In genomic region chr18:25283769-25284168, GRCh38 we compare ENCODE assay signal across 27 cellular contexts.
DNase-seq lines count a peak whose midpoint lies in the region; ATAC-seq and TF ChIP-seq lines count a peak whose summit lies in the region.
"Had no signal": no experiment of that assay in that cellular context is flagged by ENCODE, and none has a peak within 500 bp of the region (broad histone marks: within the 10 kb centered on the region; RNA-seq: fewer than 3 reads in every experiment).

No MANE protein-coding gene starts in this region.

- H3K9ac ChIP-seq in mammary epithelial cell (ENCODE audit: insufficient read depth, low read length): no peak overlapping the region

- no peaks in the 10 kb centered on the region for H3K9me3 Mint-ChIP-seq in stimulated activated naive B cell treated with anti-CD40 and anti-IgM and Interleukin-4, amounts not matched to agents 10 μg/mL and 1 μg/mL and 100 μg/mL, for 72 hours
- H3K9me3 Mint-ChIP-seq: activated naive CD4-positive, alpha-beta T cell treated with anti-CD3 and anti-CD28 coated beads, Interleukin-2, amount 50 U/mL, for 72 hours; activated T-helper 17 cell treated with anti-CD3 and anti-CD28 coated beads, Interleukin-2, amount 50 U/mL, for 72 hours; nephron progenitor cell; type B pancreatic cell had no signal

- H3K36me3 Mint-ChIP-seq in stimulated activated naive B cell treated with anti-CD40 and anti-IgM and Interleukin-4, amounts not matched to agents 10 μg/mL and 1 μg/mL and 100 μg/mL, for 72 hours: no peaks in the 10 kb centered on the region
- H3K36me3 Mint-ChIP-seq: activated naive CD4-positive, alpha-beta T cell treated with anti-CD3 and anti-CD28 coated beads, Interleukin-2, amount 50 U/mL, for 72 hours; type B pancreatic cell had no signal

- BruUV-seq in mammary epithelial cell (replicated peaks; lab: Mats Ljungman, UMichigan): no TSS peak

- no peaks in the 10 kb centered on the region for H4K20me1 ChIP-seq in mammary epithelial cell (ENCODE audit: insufficient read depth, low read length)

- peak overlapping the region; percentile 66 to 79 for H3K27ac ChIP-seq in breast epithelium
- H3K27ac ChIP-seq in mammary epithelial cell (ENCODE audit: insufficient read depth, low read depth, low read length): no peak overlapping the region
- peak overlapping the region in 11 of 21 experiments; percentile 3 to 80 (median 43) for H3K27ac ChIP-seq in skin epidermis
- peak overlapping the region in 2 of 4 donors; percentile 35 to 49 for H3K27ac ChIP-seq in sigmoid colon
- H3K27ac ChIP-seq: ascending aorta, Peyer's patch, SK-N-MC, stomach, VCaP had no signal

- TF ChIP-seq EP300 in sigmoid colon (IDR thresholded peaks at IDR 0.05): no peak

- 13% methylated on average over 2 of the region's 2 CpGs for WGBS in mammary epithelial cell (ENCODE audit: low coverage, missing lambda C conversion rate)
- WGBS in sigmoid colon, 2 donors: 64 to 73% methylated on average over 2 of the region's 2 CpGs

- peaks cover 7 to 9% of the 10 kb centered on the region in 2 donors for H3K27me3 Mint-ChIP-seq in stimulated activated naive B cell treated with anti-CD40 and anti-IgM and Interleukin-4, amounts not matched to agents 10 μg/mL and 1 μg/mL and 100 μg/mL, for 72 hours
- H3K27me3 Mint-ChIP-seq: type B pancreatic cell had no signal

- H3K27me3 ChIP-seq in breast epithelium: no peaks in the 10 kb centered on the region
- peaks cover 4% of the 10 kb centered on the region for H3K27me3 ChIP-seq in mammary epithelial cell (ENCODE audit: insufficient read depth, low read length)
- H3K27me3 ChIP-seq in sigmoid colon: no peaks in the 10 kb centered on the region
- H3K27me3 ChIP-seq: ascending aorta, Peyer's patch had no signal

- peaks cover 8 to 10% of the 10 kb centered on the region in 2 donors for H3K4me1 Mint-ChIP-seq in stimulated activated naive B cell treated with anti-CD40 and anti-IgM and Interleukin-4, amounts not matched to agents 10 μg/mL and 1 μg/mL and 100 μg/mL, for 72 hours
- H3K4me1 Mint-ChIP-seq: activated T-helper 17 cell treated with anti-CD3 and anti-CD28 coated beads, Interleukin-2, amount 50 U/mL, for 72 hours had no signal

- TF ChIP-seq POLR2A in breast epithelium (IDR thresholded peaks at IDR 0.05): no peak
- no peak for TF ChIP-seq POLR2A in sigmoid colon (IDR thresholded peaks at IDR 0.05)

- no peaks in the 10 kb centered on the region for H3K79me2 ChIP-seq in mammary epithelial cell (ENCODE audit: insufficient read depth, low read length)

- peaks cover 0 to 16% of the 10 kb centered on the region in 2 donors for H3K4me1 ChIP-seq in breast epithelium
- H3K4me1 ChIP-seq in mammary epithelial cell (ENCODE audit: insufficient read depth, low read length): peaks cover 15% of the 10 kb centered on the region
- H3K4me1 ChIP-seq in sigmoid colon: peaks cover 0 to 14% (median 10%) of the 10 kb centered on the region in 4 donors
- H3K4me1 ChIP-seq: ascending aorta, Peyer's patch had no signal

- TF ChIP-seq CTCF in breast epithelium (IDR thresholded peaks at IDR 0.05): no peak
- TF ChIP-seq CTCF in mammary epithelial cell (conservative IDR thresholded peaks at IDR 0.05 in 1 of 2, IDR thresholded peaks at IDR 0.05 in 1 of 2; ENCODE audit: extremely low read depth in 1 of 2, insufficient read depth in 1 of 2, low read depth in 1 of 2, low read length in 2 of 2): no peak
- TF ChIP-seq CTCF in sigmoid colon (IDR thresholded peaks at IDR 0.05): no peak

- H3K27ac Mint-ChIP-seq in stimulated activated naive B cell treated with anti-CD40 and anti-IgM and Interleukin-4, amounts not matched to agents 10 μg/mL and 1 μg/mL and 100 μg/mL, for 72 hours: no peak overlapping the region
- H3K27ac Mint-ChIP-seq: activated naive CD4-positive, alpha-beta T cell treated with anti-CD3 and anti-CD28 coated beads, Interleukin-2, amount 50 U/mL, for 72 hours; activated T-helper 17 cell treated with anti-CD3 and anti-CD28 coated beads, Interleukin-2, amount 50 U/mL, for 72 hours; type B pancreatic cell had no signal

- H3K4me3 ChIP-seq in breast epithelium (peak overlapping the region in 2 of 3 donors; percentile 4 to 42), mammary epithelial cell (replicated peaks in 1 of 3; ENCODE audit: insufficient read depth in 1 of 3, low read depth in 2 of 3, low read length in 3 of 3) (no peak overlapping the region), skin epidermis (no peak overlapping the region), sigmoid colon (no peak overlapping the region)
- H3K4me3 ChIP-seq: ascending aorta, Peyer's patch, SK-N-MC, smooth muscle cell, stomach had no signal

- in situ Hi-C loops in mammary epithelial cell (cut with MboI; ENCODE audit: low sequenced_read_pairs in 2 of 2): no loop called here

- H3K4me3 Mint-ChIP-seq in stimulated activated naive B cell treated with anti-CD40 and anti-IgM and Interleukin-4, amounts not matched to agents 10 μg/mL and 1 μg/mL and 100 μg/mL, for 72 hours: no peak overlapping the region
- H3K4me3 Mint-ChIP-seq: activated T-helper 17 cell treated with anti-CD3 and anti-CD28 coated beads, Interleukin-2, amount 50 U/mL, for 72 hours; nephron progenitor cell; type B pancreatic cell had no signal

- intact Hi-C loops in breast epithelium (cut with DNase I; ENCODE audit: low total_unique reads): no loop called here
- intact Hi-C loops in mammary epithelial cell (cut with micrococcal nuclease): no loop called here
- intact Hi-C loops in sigmoid colon (cut with DNase I): no loop called here

- CTCF ChIA-PET in mammary epithelial cell (lab: Charles Lee; ENCODE audit: low non-redundant PET): no interaction called here

- H3K9me3 ChIP-seq in breast epithelium (no peaks in the 10 kb centered on the region), mammary epithelial cell (replicated peaks; ENCODE audit: insufficient read depth, low read length) (no peaks in the 10 kb centered on the region), sigmoid colon (no peaks in the 10 kb centered on the region)
- H3K9me3 ChIP-seq: ascending aorta, Peyer's patch, stomach had no signal

- no peak overlapping the region for H3K4me2 ChIP-seq in mammary epithelial cell (ENCODE audit: insufficient read depth, low read depth, low read length)

- no peak for ATAC-seq in stimulated activated naive B cell treated with anti-CD40 and anti-IgM and Interleukin-4, amounts not matched to agents 10 μg/mL and 1 μg/mL and 100 μg/mL, for 72 hours (replicated peaks)
- no peak for ATAC-seq in HG02840 (IDR thresholded peaks at IDR 0.05; ENCODE audit: low FRiP score, unreplicated experiment)
- ATAC-seq: activated naive CD4-positive, alpha-beta T cell treated with anti-CD3 and anti-CD28 coated beads, Interleukin-2, amount 50 U/mL, for 72 hours; activated T-helper 17 cell treated with anti-CD3 and anti-CD28 coated beads, Interleukin-2, amount 50 U/mL, for 72 hours had no signal

- H3K36me3 ChIP-seq in breast epithelium (no peaks in the 10 kb centered on the region), mammary epithelial cell (ENCODE audit: insufficient read depth, low read length) (no peaks in the 10 kb centered on the region), sigmoid colon (no peaks in the 10 kb centered on the region)
- H3K36me3 ChIP-seq: ascending aorta, Peyer's patch, stomach had no signal

- H2AFZ ChIP-seq in mammary epithelial cell (ENCODE audit: low read depth, low read length): no peak overlapping the region

- no peak for DNase-seq in breast epithelium (ENCODE audit: low spot score in 2 of 2)
- DNase-seq in mammary epithelial cell: no peak
- peak; percentile 38 for DNase-seq in left kidney (ENCODE audit: low read depth, low spot score)
- DNase-seq in stimulated activated naive B cell treated with anti-CD40 and anti-IgM and Interleukin-4, amounts not matched to agents 10 μg/mL and 1 μg/mL and 100 μg/mL, for 72 hours: no peak
- DNase-seq in sigmoid colon: no peak
- DNase-seq: activated CD4-positive, alpha-beta T cell treated with anti-CD3 and anti-CD28 coated beads, Interleukin-2, amount 50 U/mL, for 1 hour; COR-L47; GOT3; midbrain; NCI-H1105; NCI-H2029 treated with DMSO at 0.1 percent for 48 hours; NCI-H510A; nephron progenitor cell; Peyer's patch; posterior cingulate gyrus; stimulated activated CD4-positive, alpha-beta T cell treated with anti-CD3 and anti-CD28 coated beads, Interleukin-4, amount 100 ng/mL, for 1 hour; stomach had no signal

- dilution Hi-C loops in mammary epithelial cell (cut with HindIII; ENCODE audit: low sequenced_read_pairs): no loop called here

TF ChIP-seq in PFSK-1, 5 proteins besides CTCF, POLR2A, EP300 and RAD21:
- peak in 1 of 2 experiments; percentile 30; a peak in 1 of 4 replicates for TF ChIP-seq REST (IDR thresholded peaks at IDR 0.05; ENCODE audit: insufficient read depth in 1 of 2, low read depth in 2 of 2, low read length in 2 of 2)
- peak; percentile 15 for TF ChIP-seq FOXP2 (optimal IDR thresholded peaks at IDR 0.05; ENCODE audit: borderline replicate concordance, extremely low read depth, extremely low read length, insufficient read depth)
- TF ChIP-seq POLR2AphosphoS5 (IDR thresholded peaks at IDR 0.05; ENCODE audit: low read depth, low read length): no peak; the same call in 1 of the 2 replicates
- TF ChIP-seq SIN3A (IDR thresholded peaks at IDR 0.05; ENCODE audit: borderline replicate concordance, insufficient read depth, low read length): peak; percentile 87; the same call in 1 of the 2 replicates
- no peak for TF ChIP-seq TAF1 (IDR thresholded peaks at IDR 0.05; ENCODE audit: borderline replicate concordance, insufficient read depth, low read length)
TF ChIP-seq in PFSK-1: peak in this region for 3.

Comparison
In these comparisons a context has a peak if more than half of its experiments do, and no peak if none do; other contexts are left out.
1. H3K4me3 ChIP-seq: peak in breast epithelium (2 of 3); none in mammary epithelial cell (0 of 3), skin epidermis (0 of 7) and sigmoid colon (0 of 4).